Comparison of ENCODE assay signal across 15 cellular contexts in the genomic region with DNA sequence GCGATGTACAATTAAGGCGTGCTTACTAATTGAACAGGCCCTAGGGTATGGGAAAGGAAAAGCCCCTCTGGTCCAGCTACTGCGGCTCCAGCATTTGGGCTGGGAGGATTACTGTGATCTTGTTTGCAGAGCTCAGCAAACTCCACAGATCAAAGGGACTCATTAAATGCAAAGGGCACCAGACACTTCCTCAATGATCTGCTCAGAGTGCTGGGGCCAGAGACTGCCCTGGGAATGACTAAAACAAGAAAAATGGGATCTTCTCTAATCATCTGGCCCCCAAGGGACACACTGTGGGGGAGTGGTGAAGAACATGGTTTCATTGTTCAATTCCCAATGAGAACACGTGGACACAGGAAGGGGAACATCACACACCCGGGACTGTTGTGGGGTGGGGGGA.
DNase-seq lines count a peak whose midpoint lies in the region; ATAC-seq lines count a peak whose summit lies in the region.
"Had no signal": no experiment of that assay in that cellular context is flagged by ENCODE, and none has a peak within 500 bp of the region (broad histone marks: within the 10 kb centered on the region; RNA-seq: fewer than 3 reads in every experiment).

No MANE protein-coding gene starts in this region.

- DNase-seq in GM03348 (ENCODE audit: low spot score) (peak; percentile 68), NCI-H69 (lab: John Stamatoyannopoulos, UW) (peak; percentile 51), fibroblast of gingiva (ENCODE audit: low read depth) (peak; percentile 38), renal cortical epithelial cell (ENCODE audit: low read depth) (peak; percentile 13), A172 (ENCODE audit: low spot score) (no peak)
- DNase-seq: activated CD4-positive, alpha-beta T cell treated with anti-CD3 and anti-CD28 coated beads, Interleukin-2, amount 50 U/mL, for 1 hour; activated T-cell treated with anti-CD3 and anti-CD28 coated beads, Interleukin-2, amount 50 U/mL, for 48 hours; Calu3; hippocampal formation; left ventricle myocardium inferior; naive thymus-derived CD8-positive, alpha-beta T cell; NCI-H446; Peyer's patch had no signal

- ATAC-seq in GM18519 (IDR thresholded peaks at IDR 0.05; ENCODE audit: low FRiP score, unreplicated experiment) (no peak), HG03571 (IDR thresholded peaks at IDR 0.05; ENCODE audit: unreplicated experiment) (no peak)
- ATAC-seq: naive thymus-derived CD8-positive, alpha-beta T cell had no signal
